ENCODE assay signal across 8 cellular contexts in the genomic region with DNA sequence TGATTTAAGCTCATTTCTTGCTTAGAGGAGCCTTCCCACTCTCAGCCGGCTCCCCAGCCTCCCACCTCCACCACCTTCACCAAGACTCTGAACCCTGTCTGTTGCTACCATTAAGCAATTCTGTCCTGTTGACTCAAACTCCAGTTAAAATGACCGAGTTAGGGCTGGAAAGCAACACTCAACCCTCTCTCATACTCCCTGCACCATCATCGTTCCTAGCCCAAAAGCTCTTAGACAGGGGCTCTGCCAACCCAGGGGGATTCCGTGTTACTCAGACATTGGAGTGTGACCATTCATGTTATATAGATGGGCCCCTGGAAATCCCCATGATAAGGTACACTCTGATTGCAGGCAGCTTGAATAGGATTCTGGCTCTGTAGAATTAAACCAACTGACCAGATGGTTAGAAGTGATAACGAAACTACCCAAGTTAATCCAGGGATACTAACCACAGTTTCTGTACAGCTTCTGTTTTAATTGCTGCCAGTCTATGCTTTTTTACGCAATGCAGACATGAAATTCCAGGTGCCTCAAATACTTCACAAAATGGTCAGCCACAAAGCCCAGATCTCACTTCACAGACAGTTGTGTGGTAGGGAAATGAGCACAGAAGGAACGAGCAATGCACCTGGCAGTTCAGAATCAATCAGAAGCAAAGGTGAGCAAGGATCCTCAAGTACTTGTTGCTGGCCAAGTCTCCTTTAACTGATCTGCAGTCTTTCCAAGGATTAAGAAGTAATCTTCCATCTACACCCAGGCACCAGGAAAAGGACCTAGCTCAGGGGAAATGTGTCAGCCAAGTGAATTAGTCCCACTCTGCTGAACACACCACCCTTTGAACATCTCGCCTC. TPM values are rescaled to one million over a fixed set of nuclear protein-coding genes. Genes with fewer than 3 reads are reported as not detected.
A peak's percentile ranks its signal among the peaks of the same experiment; 100 is the strongest.
DNase-seq lines count a peak whose midpoint lies in the region; ATAC-seq, FAIRE-seq and TF ChIP-seq lines count a peak whose summit lies in the region.

No MANE protein-coding gene starts in this region.

- TF ChIP-seq CTCF in bronchial epithelial cell (IDR thresholded peaks at IDR 0.05; ENCODE audit: insufficient read depth, low read length, severe bottlenecking) = no peak
- TF ChIP-seq CTCF in psoas muscle (IDR thresholded peaks at IDR 0.05) = no peak

- H3K4me3 ChIP-seq in HUES6 (ENCODE audit: low read depth, low read length) (peak overlapping the region; percentile 73; the same call in 1 of the 2 replicates), bronchial epithelial cell (ENCODE audit: low read depth, low read length) (no peak overlapping the region), psoas muscle (peak overlapping the region; percentile 65)

- H3K9ac ChIP-seq in HUES6 (ENCODE audit: low read length) = no peak overlapping the region

- peaks cover 19% of the 10 kb centered on the region for H3K4me1 ChIP-seq in HUES6 (ENCODE audit: control insufficient read depth, insufficient read depth, low read length)
- H3K4me1 ChIP-seq in psoas muscle = peaks cover 4% of the 10 kb centered on the region

- H3K9me3 ChIP-seq in HUES6 (ENCODE audit: control insufficient read depth, insufficient read depth, low read depth, low read length) (peaks cover 2% of the 10 kb centered on the region; the same call in 1 of the 2 replicates), psoas muscle (no peaks in the 10 kb centered on the region)

- H3K27me3 ChIP-seq in HUES6 (ENCODE audit: control insufficient read depth, insufficient read depth, low read length) (peaks cover 71% of the 10 kb centered on the region), bronchial epithelial cell (ENCODE audit: control insufficient read depth, insufficient read depth, low read length) (peaks cover 38% of the 10 kb centered on the region), psoas muscle (ENCODE audit: insufficient read depth in 3 of 3, low read length in 2 of 3) (peaks cover 0 to 59% (median 11%) of the 10 kb centered on the region in 3 donors)

- H3K27ac ChIP-seq in HUES6 (ENCODE audit: low read depth, low read length) = no peak overlapping the region
- H3K27ac ChIP-seq in psoas muscle = no peak overlapping the region

- no peaks in the 10 kb centered on the region for H3K36me3 ChIP-seq in HUES6 (ENCODE audit: control insufficient read depth, insufficient read depth, low read length)
- H3K36me3 ChIP-seq in bronchial epithelial cell (ENCODE audit: control insufficient read depth, insufficient read depth, low read length) = no peaks in the 10 kb centered on the region
- H3K36me3 ChIP-seq in psoas muscle (ENCODE audit: insufficient read depth in 1 of 2, low read depth in 1 of 2) = no peaks in the 10 kb centered on the region

- WGBS in psoas muscle, 3 donors = 66 to 73% (median 67%) methylated on average over 8 of the region's 8 CpGs

- ATAC-seq in psoas muscle (no peak), GM21447 (IDR thresholded peaks at IDR 0.05; ENCODE audit: unreplicated experiment) (no peak)

- peak; percentile 62 for FAIRE-seq in bronchial epithelial cell (lab: Jason Lieb, UNC)

- peak; percentile 19 for DNase-seq in activated naive CD4-positive, alpha-beta T cell treated with Interleukin-2 at 50 U/mL for 16 hours
- no peak for DNase-seq in activated naive CD4-positive, alpha-beta T cell treated with anti-CD3 and anti-CD28 coated beads, Interleukin-2, amount 50 U/mL, for 16 hours
- DNase-seq in bronchial epithelial cell (ENCODE audit: low read depth) (peak; percentile 10), psoas muscle (no peak), D341Med (ENCODE audit: low spot score) (no peak), iPS-NIHi11 (ENCODE audit: low spot score) (no peak)

- intact Hi-C loops in psoas muscle (cut with DNase I) = no loop called here

RNA-seq across cellular contexts. Expression of gene SSTR2, which starts 2.1 kb away (rescaled TPM):
- total RNA-seq in bronchial epithelial cell = not detected in 2 replicates
- 1 to 10 TPM in 1 of 4 donors, under 1 TPM in 3; 0.19 to 1.0 (median 0.43) TPM for total RNA-seq in psoas muscle
- polyA plus RNA-seq in psoas muscle = under 1 TPM; 0.04 to 0.27 (median 0.23) TPM

RNA-seq across cellular contexts. Expression of gene COG1, which starts 25.9 kb away (rescaled TPM):
- total RNA-seq in bronchial epithelial cell = 7.9 and 12.9 TPM in 2 replicates
- 10 to 100 TPM; 38.8 to 61.9 (median 51.7) TPM for total RNA-seq in psoas muscle
- polyA plus RNA-seq in psoas muscle = 10 to 100 TPM; 28.9 to 53.8 (median 32.3) TPM

Comparison
In these comparisons a context has a peak if more than half of its experiments do, and no peak if none do; other contexts are left out.
1. DNase-seq: peak in activated naive CD4-positive, alpha-beta T cell treated with Interleukin-2 at 50 U/mL for 16 hours (single experiment) and bronchial epithelial cell (single experiment); none in activated naive CD4-positive, alpha-beta T cell treated with anti-CD3 and anti-CD28 coated beads, Interleukin-2, amount 50 U/mL, for 16 hours (single experiment), psoas muscle (0 of 2), D341Med (single experiment) and iPS-NIHi11 (single experiment).